Comparison of ENCODE assay signal across 9 cellular contexts in the genomic region with DNA sequence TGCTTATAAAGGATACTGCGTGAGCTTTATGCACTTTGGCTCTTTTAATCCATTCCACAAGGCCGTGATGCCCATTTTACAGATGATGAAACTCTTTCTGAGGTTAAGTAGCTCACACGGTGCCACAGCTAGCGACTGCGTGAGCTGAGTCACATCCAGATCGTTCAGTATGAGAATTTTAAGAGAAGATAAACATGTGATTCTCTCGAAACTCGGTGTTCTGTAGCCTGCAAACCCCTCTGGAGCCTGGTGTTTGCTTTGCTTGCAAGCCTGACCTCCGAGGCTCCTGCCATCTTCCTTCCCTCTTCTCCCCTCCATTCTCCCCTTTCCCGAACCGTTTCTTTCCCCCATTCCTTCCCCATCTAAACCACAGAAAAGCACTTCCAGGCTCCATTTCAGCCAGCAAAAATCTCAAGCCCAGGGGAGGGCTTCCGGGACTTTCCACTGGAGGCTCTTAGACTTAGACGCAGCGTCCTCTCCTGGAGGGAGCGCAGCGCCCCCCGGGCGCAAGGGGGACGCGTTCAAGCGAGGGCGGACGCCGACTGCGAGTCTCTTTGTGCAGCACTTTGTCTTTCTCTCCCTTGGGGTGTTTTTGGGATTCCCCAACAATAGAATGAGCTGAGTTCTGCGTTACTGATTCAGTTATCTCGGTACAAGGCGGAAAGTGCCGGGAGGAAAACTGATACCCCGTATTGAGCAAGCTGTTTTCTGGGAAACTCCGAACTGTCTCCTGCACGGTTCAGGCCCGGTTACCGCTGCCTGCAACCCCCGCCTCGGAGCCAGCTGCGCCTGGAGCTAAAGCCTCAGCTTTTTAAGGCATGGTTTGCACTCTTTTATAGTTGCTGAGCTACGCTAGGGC. TPM values are rescaled to one million over a fixed set of nuclear protein-coding genes. Genes with fewer than 3 reads are reported as not detected.
DNase-seq lines count a peak whose midpoint lies in the region; ATAC-seq and TF ChIP-seq lines count a peak whose summit lies in the region.
"Had no signal": no experiment of that assay in that cellular context is flagged by ENCODE, and none has a peak within 500 bp of the region (broad histone marks: within the 10 kb centered on the region; RNA-seq: fewer than 3 reads in every experiment).

No MANE protein-coding gene starts in this region.

- H3K9ac ChIP-seq in Karpas-422 (ENCODE audit: low read length), result 0 out of 2 replicates have a peak overlapping the region, but pooled peaks have one; percentile 13

- no peaks in the 10 kb centered on the region for H3K9me3 Mint-ChIP-seq in dendritic cell treated with granulocyte-macrophage colony-stimulating factor and Interleukin-4, amounts not matched to agents 40 ng/mL and 50 ng/mL, for 4 days

- H3K79me2 ChIP-seq in Karpas-422 (ENCODE audit: low read length), result no peaks in the 10 kb centered on the region

- no peak for TF ChIP-seq POLR2A in transverse colon (IDR thresholded peaks at IDR 0.05)

- H3K27me3 Mint-ChIP-seq in dendritic cell treated with granulocyte-macrophage colony-stimulating factor and Interleukin-4, amounts not matched to agents 40 ng/mL and 50 ng/mL, for 4 days, result peaks cover 52% of the 10 kb centered on the region

- H3K36me3 Mint-ChIP-seq in dendritic cell treated with granulocyte-macrophage colony-stimulating factor and Interleukin-4, amounts not matched to agents 40 ng/mL and 50 ng/mL, for 4 days (ENCODE audit: low read depth), result no peaks in the 10 kb centered on the region
- H3K36me3 Mint-ChIP-seq: CD4-positive, CD25-positive, alpha-beta regulatory T cell had no signal

- peaks cover 23% of the 10 kb centered on the region for H3K4me1 Mint-ChIP-seq in dendritic cell treated with granulocyte-macrophage colony-stimulating factor and Interleukin-4, amounts not matched to agents 40 ng/mL and 50 ng/mL, for 4 days (ENCODE audit: low read depth)

- 64 to 73% methylated on average over 7 to 37 of the region's 38 CpGs for WGBS in transverse colon (ENCODE audit: low coverage in 1 of 2), 2 donors

- H3K27ac ChIP-seq in Karpas-422 (ENCODE audit: low read length), result no peak overlapping the region
- H3K27ac ChIP-seq in transverse colon, result peak overlapping the region in 3 of 4 donors; percentile 1 to 40 (median 17)

- H3K27me3 ChIP-seq in Karpas-422 (ENCODE audit: low read length), result no peaks in the 10 kb centered on the region
- H3K27me3 ChIP-seq in transverse colon, result peaks cover 6% of the 10 kb centered on the region

- intact Hi-C loops in dendritic cell treated with granulocyte-macrophage colony-stimulating factor and Interleukin-4, amounts not matched to agents 40 ng/mL and 50 ng/mL, for 4 days (cut with micrococcal nuclease), result loop anchor here (5.0 kb wide), 1 partner anchor 36 kb away; no protein-coding TSS in a partner anchor
- intact Hi-C loops in transverse colon (cut with DNase I; ENCODE audit: low total_unique reads), result no loop called here

- H4K20me1 ChIP-seq in Karpas-422 (ENCODE audit: insufficient read depth, low read depth, low read length), result no peaks in the 10 kb centered on the region

- DNase-seq in NCI-H524 (lab: John Stamatoyannopoulos, UW) (peak; percentile 36 to 61), NCI-H524 treated with DMSO at 0.1 percent for 48 hours (lab: John Stamatoyannopoulos, UW) (no peak), Karpas-422 (peak; percentile 46), midbrain (lab: John Stamatoyannopoulos, UW) (peak; percentile 25), transverse colon (no peak), amniotic stem cell (lab: John Stamatoyannopoulos, UW) (no peak)

- H3K4me1 ChIP-seq in Karpas-422 (ENCODE audit: low read length) (peaks cover 11% of the 10 kb centered on the region), transverse colon (no peaks in the 10 kb centered on the region)

- H3K27ac Mint-ChIP-seq in dendritic cell treated with granulocyte-macrophage colony-stimulating factor and Interleukin-4, amounts not matched to agents 40 ng/mL and 50 ng/mL, for 4 days, result peak overlapping the region; percentile 28
- H3K27ac Mint-ChIP-seq: CD4-positive, CD25-positive, alpha-beta regulatory T cell had no signal

- H3K9me3 ChIP-seq in Karpas-422 (ENCODE audit: low read length), result no peaks in the 10 kb centered on the region
- H3K9me3 ChIP-seq in transverse colon, result no peaks in the 10 kb centered on the region

- no peaks in the 10 kb centered on the region for H3K9me2 ChIP-seq in Karpas-422 (replicated peaks; ENCODE audit: insufficient read depth, low read length)

- H3K4me2 ChIP-seq in Karpas-422 (ENCODE audit: low read depth, low read length, poor library complexity, severe bottlenecking), result peak overlapping the region; percentile 56

- H2AFZ ChIP-seq in Karpas-422 (ENCODE audit: low read length), result peak overlapping the region; percentile 60

- H3K36me3 ChIP-seq in Karpas-422 (ENCODE audit: insufficient read depth, low read length), result no peaks in the 10 kb centered on the region
- H3K36me3 ChIP-seq in transverse colon, result no peaks in the 10 kb centered on the region

- TF ChIP-seq CTCF in transverse colon (IDR thresholded peaks at IDR 0.05), result peak in 2 of 5 experiments; percentile 7 to 12

- H3K4me3 Mint-ChIP-seq in dendritic cell treated with granulocyte-macrophage colony-stimulating factor and Interleukin-4, amounts not matched to agents 40 ng/mL and 50 ng/mL, for 4 days, result peak overlapping the region; percentile 71

- peak overlapping the region; percentile 44 for H3K4me3 ChIP-seq in Karpas-422 (ENCODE audit: low read length)
- H3K4me3 ChIP-seq in transverse colon, result peak overlapping the region in 2 of 4 donors; percentile 7 to 24

- in situ Hi-C loops in transverse colon (cut with MboI; ENCODE audit: low pct_ligation_motif_present in 1 of 4, low pct_unique_long_range_greater_than_20kb in 1 of 4, low sequenced_read_pairs in 3 of 4), result no loop called here

- peak; percentile 64 for ATAC-seq in GM21576 (IDR thresholded peaks at IDR 0.05; ENCODE audit: unreplicated experiment)

- no peak for TF ChIP-seq EP300 in transverse colon (IDR thresholded peaks at IDR 0.05; ENCODE audit: low read depth)

RNA-seq across cellular contexts. Expression of a gene that starts 38.0 kb away (rescaled TPM):
- total RNA-seq in Karpas-422 (2014; rRNA removed; shearing (Covaris generic); ENCODE audit: low replicate concordance), result not detected in 2 replicates
- 1 to 10 TPM; 2.0 to 9.6 (median 5.5) TPM for total RNA-seq in transverse colon
- total RNA-seq: CD4-positive, CD25-positive, alpha-beta regulatory T cell had no signal

Comparison
In these comparisons a context has a peak if more than half of its experiments do, and no peak if none do; other contexts are left out.
1. DNase-seq: peak in NCI-H524 (2 of 2), Karpas-422 (single experiment) and midbrain (single experiment); none in NCI-H524 treated with DMSO at 0.1 percent for 48 hours (single experiment), transverse colon (single experiment) and amniotic stem cell (single experiment).